23 cellular contexts compared by ENCODE assay signal in the genomic region with DNA sequence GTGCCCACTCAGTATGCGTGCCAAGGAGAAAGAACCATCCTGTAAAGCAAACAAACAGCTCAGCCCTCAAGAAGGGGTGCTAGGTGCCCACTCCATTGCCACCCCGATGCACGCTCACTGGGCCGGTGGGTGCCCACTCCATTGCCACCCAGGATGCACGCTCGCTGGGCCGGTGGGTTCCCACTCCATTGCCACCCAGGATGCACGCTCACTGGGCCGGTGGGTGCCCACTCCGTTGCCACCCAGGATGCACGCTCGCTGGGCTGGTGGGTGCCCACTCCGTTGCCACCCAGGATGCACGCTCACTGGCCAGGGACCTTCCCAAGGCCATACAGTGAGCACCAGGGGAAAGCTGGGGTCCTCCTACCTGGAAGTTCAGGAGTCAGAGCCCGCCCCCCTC. TPM values are rescaled to one million over a fixed set of nuclear protein-coding genes. Genes with fewer than 3 reads are reported as not detected.
"Had no signal": no experiment of that assay in that cellular context is flagged by ENCODE, and none has a peak within 500 bp of the region (broad histone marks: within the 10 kb centered on the region; RNA-seq: fewer than 3 reads in every experiment).

No MANE protein-coding gene starts in this region.

- H3K36me3 ChIP-seq: MG63, SJSA1 had no signal

- H3K27me3 ChIP-seq: MG63 had no signal

- H3K9ac ChIP-seq: KMS-11 had no signal

- ATAC-seq: K562 had no signal

- H3K4me1 ChIP-seq: SJSA1 had no signal

- H3K4me3 ChIP-seq: K562, MG63, SJSA1, SK-N-MC had no signal

- FAIRE-seq: K562, RCC 7860 had no signal

- H3K4me2 ChIP-seq: KMS-11 had no signal

- DNase-seq: MG63, NCI-H1092, NCI-H1105 treated with DMSO at 0.1 percent for 48 hours, NCI-H1417 treated with DMSO at 0.1 percent for 48 hours, NCI-H146, NCI-H1694 treated with DMSO at 0.1 percent for 48 hours, NCI-H1930, NCI-H2081 treated with DMSO at 0.1 percent for 48 hours, NCI-H2171, NCI-H226, NCI-H446, NCI-H510A, NCI-H524 treated with DMSO at 0.1 percent for 48 hours, NCI-H69, NCI-H774, Right ventricle myocardium superior, RPMI8226, SIG-M5 had no signal

- H3K9me3 ChIP-seq: MG63, SJSA1 had no signal

- H3K27ac ChIP-seq: KMS-11, SJSA1, SK-N-MC had no signal

RNA-seq across cellular contexts. Expression of gene P2RX5, which starts 55.9 kb away (rescaled TPM):
- total RNA-seq: SJSA1 had no signal
